Comparison of ENCODE assay signal across 24 cellular contexts in the genomic region with DNA sequence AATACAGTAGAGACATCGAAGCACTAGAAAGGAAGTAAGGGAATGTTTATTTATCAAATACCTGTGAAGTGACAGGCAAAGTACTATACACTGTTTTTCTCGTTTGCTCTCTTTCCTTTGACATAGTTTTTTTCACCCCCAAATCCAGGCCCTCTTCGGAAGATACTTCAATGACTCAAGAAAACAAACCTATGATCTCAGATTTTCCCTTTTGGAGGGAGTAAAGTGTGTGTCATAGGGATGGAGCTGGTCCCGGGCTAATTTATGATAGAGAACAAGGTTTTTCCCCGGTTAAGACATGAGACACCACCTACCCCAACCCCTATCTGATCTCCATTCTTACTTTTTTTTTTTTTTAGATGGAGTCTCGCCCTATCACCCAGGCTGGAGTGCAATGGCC.
DNase-seq lines count a peak whose midpoint lies in the region; ATAC-seq and TF ChIP-seq lines count a peak whose summit lies in the region.
"Had no signal": no experiment of that assay in that cellular context is flagged by ENCODE, and none has a peak within 500 bp of the region (broad histone marks: within the 10 kb centered on the region; RNA-seq: fewer than 3 reads in every experiment).

No MANE protein-coding gene starts in this region.

- intact Hi-C loops in activated B cell treated with CpG ODN at 0.5 μM for 24 hours (cut with micrococcal nuclease) = no loop called here

- POLR2A ChIA-PET in activated B cell treated with CpG ODN at 0.5 μM for 24 hours (lab: Charles Lee) = no interaction called here

- no peak overlapping the region for H3K4me3 ChIP-seq in fibroblast of mammary gland (ENCODE audit: control insufficient read depth, low read depth, low read length)
- H3K4me3 ChIP-seq: cardiac muscle cell, gastroesophageal sphincter, ovary, right atrium auricular region, testis had no signal

- TF ChIP-seq CTCF in activated B cell treated with CpG ODN at 0.5 μM for 24 hours (IDR thresholded peaks at IDR 0.05) (no peak), fibroblast of mammary gland (conservative IDR thresholded peaks at IDR 0.05; ENCODE audit: control insufficient read depth, insufficient read depth, low read depth, low read length) (no peak), type B pancreatic cell (conservative IDR thresholded peaks at IDR 0.05) (no peak)

- H3K27me3 Mint-ChIP-seq in stimulated activated naive CD8-positive, alpha-beta T cell treated with anti-CD3 and anti-CD28 coated beads, Interleukin-15, Interleukin-2, amounts not matched to agents 100 ng/mL and 50 ng/mL, for 24 hours = no peaks in the 10 kb centered on the region
- no peaks in the 10 kb centered on the region for H3K27me3 Mint-ChIP-seq in stimulated activated naive CD8-positive, alpha-beta T cell treated with anti-CD3 and anti-CD28 coated beads, Interleukin-15, amount 100 ng/mL, for 72 hours
- H3K27me3 Mint-ChIP-seq in activated B cell treated with CpG ODN at 0.5 μM for 24 hours (no peaks in the 10 kb centered on the region), type B pancreatic cell (no peaks in the 10 kb centered on the region)

- CTCF ChIA-PET in activated B cell treated with CpG ODN at 0.5 μM for 24 hours (lab: Charles Lee) = no interaction called here

- H3K4me3 Mint-ChIP-seq in stimulated activated naive CD8-positive, alpha-beta T cell treated with anti-CD3 and anti-CD28 coated beads, Interleukin-15, Interleukin-2, amounts not matched to agents 100 ng/mL and 50 ng/mL, for 24 hours = no peak overlapping the region
- no peak overlapping the region for H3K4me3 Mint-ChIP-seq in stimulated activated naive CD8-positive, alpha-beta T cell treated with anti-CD3 and anti-CD28 coated beads, Interleukin-15, amount 100 ng/mL, for 72 hours
- H3K4me3 Mint-ChIP-seq in activated B cell treated with CpG ODN at 0.5 μM for 24 hours = peak overlapping the region; percentile 0
- H3K4me3 Mint-ChIP-seq in type B pancreatic cell = no peak overlapping the region
- H3K4me3 Mint-ChIP-seq: naive thymus-derived CD4-positive, alpha-beta T cell had no signal

- no peaks in the 10 kb centered on the region for H3K36me3 Mint-ChIP-seq in stimulated activated naive CD8-positive, alpha-beta T cell treated with anti-CD3 and anti-CD28 coated beads, Interleukin-15, Interleukin-2, amounts not matched to agents 100 ng/mL and 50 ng/mL, for 24 hours (ENCODE audit: low read depth)
- H3K36me3 Mint-ChIP-seq in activated B cell treated with CpG ODN at 0.5 μM for 24 hours (ENCODE audit: low read depth) (no peaks in the 10 kb centered on the region), type B pancreatic cell (no peaks in the 10 kb centered on the region)

- peak overlapping the region; percentile 18 for H3K27ac Mint-ChIP-seq in stimulated activated naive CD8-positive, alpha-beta T cell treated with anti-CD3 and anti-CD28 coated beads, Interleukin-15, Interleukin-2, amounts not matched to agents 100 ng/mL and 50 ng/mL, for 24 hours
- H3K27ac Mint-ChIP-seq in stimulated activated naive CD8-positive, alpha-beta T cell treated with anti-CD3 and anti-CD28 coated beads, Interleukin-15, amount 100 ng/mL, for 72 hours = peak overlapping the region in 1 of 2 donors; percentile 70
- H3K27ac Mint-ChIP-seq in activated B cell treated with CpG ODN at 0.5 μM for 24 hours (peak overlapping the region; percentile 13), type B pancreatic cell (peak overlapping the region; percentile 18)

- ATAC-seq in stimulated activated naive CD8-positive, alpha-beta T cell treated with anti-CD3 and anti-CD28 coated beads, Interleukin-15, amount 100 ng/mL, for 72 hours = no peak
- no peak for ATAC-seq in activated B cell treated with CpG ODN at 0.5 μM for 24 hours (ENCODE audit: low read depth)
- ATAC-seq: gastroesophageal sphincter; naive thymus-derived CD4-positive, alpha-beta T cell had no signal

- no peaks in the 10 kb centered on the region for H3K9me3 Mint-ChIP-seq in stimulated activated naive CD8-positive, alpha-beta T cell treated with anti-CD3 and anti-CD28 coated beads, Interleukin-15, Interleukin-2, amounts not matched to agents 100 ng/mL and 50 ng/mL, for 24 hours
- H3K9me3 Mint-ChIP-seq in stimulated activated naive CD8-positive, alpha-beta T cell treated with anti-CD3 and anti-CD28 coated beads, Interleukin-15, amount 100 ng/mL, for 72 hours = peaks cover 0 to 9% of the 10 kb centered on the region in 2 donors
- H3K9me3 Mint-ChIP-seq in activated B cell treated with CpG ODN at 0.5 μM for 24 hours = no peaks in the 10 kb centered on the region
- H3K9me3 Mint-ChIP-seq in type B pancreatic cell = no peaks in the 10 kb centered on the region

- no peak for TF ChIP-seq POLR2A in erythroblast (IDR thresholded peaks at IDR 0.05; ENCODE audit: low read length)

- DNase-seq in stimulated activated naive CD8-positive, alpha-beta T cell treated with anti-CD3 and anti-CD28 coated beads, Interleukin-15, amount 100 ng/mL, for 72 hours = no peak
- DNase-seq in activated B cell treated with CpG ODN at 0.5 μM for 24 hours (no peak), fibroblast of mammary gland (ENCODE audit: low read depth) (peak; percentile 56), type B pancreatic cell (ENCODE audit: extremely low spot score, unreplicated experiment) (no peak), NCI-H1694 (lab: John Stamatoyannopoulos, UW) (no peak), erythroblast (lab: John Stamatoyannopoulos, UW) (no peak), iPS-NIHi7 (ENCODE audit: extremely low spot score) (no peak)
- DNase-seq: ACHN; activated CD4-positive, alpha-beta T cell treated with anti-CD3 and anti-CD28 coated beads for 4 hours; activated effector memory CD4-positive, alpha-beta T cell treated with anti-CD3 and anti-CD28 coated beads, Interleukin-2, amount 50 U/mL, for 16 hours; amniotic stem cell; DMS 273 treated with DMSO at 0.1 percent for 48 hours; GDM1; kidney glomerular epithelial cell; naive thymus-derived CD4-positive, alpha-beta T cell; NCI-H1105 treated with DMSO at 0.1 percent for 48 hours; NCI-H524; ovary; stimulated activated CD4-positive, alpha-beta T cell treated with anti-CD3 and anti-CD28 coated beads, Interleukin-12 subunit alpha, Interleukin-12 subunit beta, amount 100 ng/mL, for 4 hours; testis had no signal

- H3K4me1 Mint-ChIP-seq in stimulated activated naive CD8-positive, alpha-beta T cell treated with anti-CD3 and anti-CD28 coated beads, Interleukin-15, Interleukin-2, amounts not matched to agents 100 ng/mL and 50 ng/mL, for 24 hours (ENCODE audit: low read depth) = peaks cover 81% of the 10 kb centered on the region
- H3K4me1 Mint-ChIP-seq in stimulated activated naive CD8-positive, alpha-beta T cell treated with anti-CD3 and anti-CD28 coated beads, Interleukin-15, amount 100 ng/mL, for 72 hours = peaks cover 79% of the 10 kb centered on the region
- peaks cover 93% of the 10 kb centered on the region for H3K4me1 Mint-ChIP-seq in activated B cell treated with CpG ODN at 0.5 μM for 24 hours
- H3K4me1 Mint-ChIP-seq in type B pancreatic cell (ENCODE audit: unreplicated experiment) = peaks cover 5% of the 10 kb centered on the region
